In genomic region chr10:19107406-19107805, GRCh38 we compare ENCODE assay signal across 38 cellular contexts. TPM values are rescaled to one million over a fixed set of nuclear protein-coding genes. Genes with fewer than 3 reads are reported as not detected.
"Had no signal": no experiment of that assay in that cellular context is flagged by ENCODE, and none has a peak within 500 bp of the region (broad histone marks: within the 10 kb centered on the region; RNA-seq: fewer than 3 reads in every experiment).

No MANE protein-coding gene starts in this region.

- H3K27me3 ChIP-seq: MG63 had no signal

- H3K36me3 ChIP-seq: MG63 had no signal

- DNase-seq: Karpas-422, Kasumi-1, MG63, MM.1S, MV-4-11, NCI-H1048, NCI-H1092, NCI-H1092 treated with DMSO at 0.1 percent for 48 hours, NCI-H1105, NCI-H1105 treated with DMSO at 0.1 percent for 48 hours, NCI-H1417, NCI-H1417 treated with DMSO at 0.1 percent for 48 hours, NCI-H1436, NCI-H1436 treated with DMSO at 0.1 percent for 48 hours, NCI-H1694, NCI-H1694 treated with DMSO at 0.1 percent for 48 hours, NCI-H187, NCI-H187 treated with DMSO at 0.1 percent for 48 hours, NCI-H1930, NCI-H2029, NCI-H2029 treated with DMSO at 0.1 percent for 48 hours, NCI-H2081, NCI-H2081 treated with DMSO at 0.1 percent for 48 hours, NCI-H2107, NCI-H2171, NCI-H2171 treated with DMSO at 0.1 percent for 48 hours, NCI-H2227 treated with DMSO at 0.1 percent for 48 hours, NCI-H226, NCI-H446, NCI-H446 treated with DMSO at 0.1 percent for 48 hours, NCI-H510A, NCI-H510A treated with DMSO at 0.1 percent for 48 hours, NCI-H524, NCI-H524 treated with DMSO at 0.1 percent for 48 hours, NCI-H526 treated with DMSO at 0.1 percent for 48 hours had no signal

- H3K4me3 ChIP-seq: MG63 had no signal

RNA-seq across cellular contexts. Expression of gene MALRD1, which starts 58.8 kb away (rescaled TPM):
- total RNA-seq: LHCN-M2, MCF 10A, NCI-H460 had no signal
